19 cellular contexts compared by ENCODE assay signal in genomic region chr18:79870369-79871025, GRCh38.
DNase-seq lines count a peak whose midpoint lies in the region; ATAC-seq and TF ChIP-seq lines count a peak whose summit lies in the region.
"Had no signal": no experiment of that assay in that cellular context is flagged by ENCODE, and none has a peak within 500 bp of the region (broad histone marks: within the 10 kb centered on the region; RNA-seq: fewer than 3 reads in every experiment).

No MANE protein-coding gene starts in this region.

- BruUV-seq in mammary epithelial cell (replicated peaks; lab: Mats Ljungman, UMichigan), result no TSS peak

- WGBS in mammary epithelial cell (ENCODE audit: low coverage, missing lambda C conversion rate), result 21% methylated on average over 17 of the region's 17 CpGs
- WGBS in testis, 2 donors, result 74 to 80% methylated on average over 11 to 17 of the region's 17 CpGs

- H3K36me3 ChIP-seq in breast epithelium (no peaks in the 10 kb centered on the region), mammary epithelial cell (ENCODE audit: insufficient read depth, low read length) (no peaks in the 10 kb centered on the region), Peyer's patch (no peaks in the 10 kb centered on the region), testis (ENCODE audit: low read depth, missing control alignments) (no peaks in the 10 kb centered on the region)
- H3K36me3 ChIP-seq: SJCRH30, thoracic aorta had no signal

- CTCF ChIA-PET in mammary epithelial cell (lab: Charles Lee; ENCODE audit: low non-redundant PET), result no interaction called here

- TF ChIP-seq POLR2A in breast epithelium (IDR thresholded peaks at IDR 0.05), result no peak
- no peak for TF ChIP-seq POLR2A in Peyer's patch (IDR thresholded peaks at IDR 0.05)
- TF ChIP-seq POLR2A in testis (IDR thresholded peaks at IDR 0.05), result no peak

- no peak overlapping the region for H3K4me3 ChIP-seq in breast epithelium
- no peak overlapping the region for H3K4me3 ChIP-seq in mammary epithelial cell (replicated peaks in 1 of 3; ENCODE audit: insufficient read depth in 1 of 3, low read depth in 2 of 3, low read length in 3 of 3)
- H3K4me3 ChIP-seq in Peyer's patch, result no peak overlapping the region
- no peak overlapping the region for H3K4me3 ChIP-seq in testis
- H3K4me3 ChIP-seq: SJCRH30, skin epidermis, thoracic aorta had no signal

- intact Hi-C loops in breast epithelium (cut with DNase I; ENCODE audit: low total_unique reads), result no loop called here
- intact Hi-C loops in mammary epithelial cell (cut with micrococcal nuclease), result no loop called here
- intact Hi-C loops in testis (cut with DNase I; ENCODE audit: low total_unique reads), result no loop called here

- peak in 1 of 2 donors; percentile 68 for DNase-seq in breast epithelium (ENCODE audit: low spot score in 2 of 2)
- DNase-seq in mammary epithelial cell, result no peak
- peak in 2 of 3 donors; percentile 1 to 24 for DNase-seq in Peyer's patch
- DNase-seq in mesenteric fat pad (ENCODE audit: low spot score), result peak; percentile 26
- DNase-seq in testis, result peak; percentile 9
- DNase-seq in dermis blood vessel endothelial cell, result no peak
- DNase-seq: activated CD4-positive, alpha-beta T cell treated with anti-CD3 and anti-CD28 coated beads for 48 hours; DMS79 treated with DMSO at 0.1 percent for 48 hours; glutamatergic neuron; left colon; NCI-H82; nephron progenitor cell; PC-3; stimulated activated naive B cell treated with anti-CD40 and anti-IgM and Interleukin-4, amounts not matched to agents 10 μg/mL and 1 μg/mL and 100 μg/mL, for 72 hours had no signal

- H4K20me1 ChIP-seq in mammary epithelial cell (ENCODE audit: insufficient read depth, low read length), result no peaks in the 10 kb centered on the region

- TF ChIP-seq CTCF in breast epithelium (IDR thresholded peaks at IDR 0.05), result no peak
- no peak for TF ChIP-seq CTCF in mammary epithelial cell (conservative IDR thresholded peaks at IDR 0.05 in 1 of 2, IDR thresholded peaks at IDR 0.05 in 1 of 2; ENCODE audit: extremely low read depth in 1 of 2, insufficient read depth in 1 of 2, low read depth in 1 of 2, low read length in 2 of 2)
- no peak for TF ChIP-seq CTCF in Peyer's patch (IDR thresholded peaks at IDR 0.05)
- no peak for TF ChIP-seq CTCF in testis (IDR thresholded peaks at IDR 0.05)

- ATAC-seq in GM18861 (IDR thresholded peaks at IDR 0.05; ENCODE audit: unreplicated experiment), result no peak
- ATAC-seq: HCT116; left colon; PC-3; stimulated activated naive B cell treated with anti-CD40 and anti-IgM and Interleukin-4, amounts not matched to agents 10 μg/mL and 1 μg/mL and 100 μg/mL, for 72 hours had no signal

- in situ Hi-C loops in mammary epithelial cell (cut with MboI; ENCODE audit: low sequenced_read_pairs in 2 of 2), result no loop called here

- H3K79me2 ChIP-seq in mammary epithelial cell (ENCODE audit: insufficient read depth, low read length), result no peaks in the 10 kb centered on the region

- dilution Hi-C loops in mammary epithelial cell (cut with HindIII; ENCODE audit: low sequenced_read_pairs), result no loop called here

- H3K27me3 ChIP-seq in breast epithelium, result peaks cover 0 to 32% of the 10 kb centered on the region in 2 donors
- H3K27me3 ChIP-seq in mammary epithelial cell (ENCODE audit: insufficient read depth, low read length), result peaks cover 1% of the 10 kb centered on the region
- H3K27me3 ChIP-seq in Peyer's patch, result no peaks in the 10 kb centered on the region
- no peaks in the 10 kb centered on the region for H3K27me3 ChIP-seq in testis
- H3K27me3 ChIP-seq: SJCRH30 had no signal

- H2AFZ ChIP-seq in mammary epithelial cell (ENCODE audit: low read depth, low read length), result no peak overlapping the region

- H3K4me2 ChIP-seq in mammary epithelial cell (ENCODE audit: insufficient read depth, low read depth, low read length), result no peak overlapping the region

- H3K4me1 ChIP-seq in breast epithelium, result peaks cover 0 to 4% of the 10 kb centered on the region in 2 donors
- H3K4me1 ChIP-seq in mammary epithelial cell (ENCODE audit: insufficient read depth, low read length), result peaks cover 1% of the 10 kb centered on the region
- no peaks in the 10 kb centered on the region for H3K4me1 ChIP-seq in Peyer's patch
- H3K4me1 ChIP-seq in testis, result no peaks in the 10 kb centered on the region
- H3K4me1 ChIP-seq: SJCRH30 had no signal

- H3K9ac ChIP-seq in mammary epithelial cell (ENCODE audit: insufficient read depth, low read length), result no peak overlapping the region

- peak overlapping the region; percentile 58 to 67 for H3K27ac ChIP-seq in breast epithelium
- H3K27ac ChIP-seq in mammary epithelial cell (ENCODE audit: insufficient read depth, low read depth, low read length), result no peak overlapping the region
- no peak overlapping the region for H3K27ac ChIP-seq in Peyer's patch
- H3K27ac ChIP-seq in testis, result no peak overlapping the region
- H3K27ac ChIP-seq: SJCRH30, skin epidermis, thoracic aorta had no signal

- H3K9me3 ChIP-seq in breast epithelium, result peaks cover 0 to 4% of the 10 kb centered on the region in 2 donors
- peaks cover 7% of the 10 kb centered on the region for H3K9me3 ChIP-seq in mammary epithelial cell (replicated peaks; ENCODE audit: insufficient read depth, low read length)
- no peaks in the 10 kb centered on the region for H3K9me3 ChIP-seq in Peyer's patch
- no peaks in the 10 kb centered on the region for H3K9me3 ChIP-seq in testis
- H3K9me3 ChIP-seq: SJCRH30, thoracic aorta had no signal

Comparison
In these comparisons a context has a peak if more than half of its experiments do, and no peak if none do; other contexts are left out.
1. H3K27ac ChIP-seq: peak in breast epithelium (2 of 2); none in mammary epithelial cell (single experiment), Peyer's patch (0 of 4) and testis (0 of 2).
2. DNase-seq: peak in Peyer's patch (2 of 3), mesenteric fat pad (single experiment) and testis (single experiment); none in mammary epithelial cell (single experiment) and dermis blood vessel endothelial cell (single experiment).